9 cellular contexts compared by ENCODE assay signal in genomic region chr20:38700926-38701325, GRCh38. TPM values are rescaled to one million over a fixed set of nuclear protein-coding genes. Genes with fewer than 3 reads are reported as not detected.
"Had no signal": no experiment of that assay in that cellular context is flagged by ENCODE, and none has a peak within 500 bp of the region (broad histone marks: within the 10 kb centered on the region; RNA-seq: fewer than 3 reads in every experiment).

No MANE protein-coding gene starts in this region.

- DNase-seq: GDM1, GF-D8 had no signal

- H3K4me3 ChIP-seq: GM12878 had no signal

- FAIRE-seq: G401.6, GM12878, GM12891, GM12892, GM18507, GM19239 had no signal

- ATAC-seq: GM12878 had no signal

RNA-seq across cellular contexts. Expression of gene SLC32A1, which starts 23.4 kb away (rescaled TPM):
- total RNA-seq: G401, GM12878 had no signal
- polyA plus RNA-seq: GM12878 had no signal
